12 cellular contexts compared by ENCODE assay signal in genomic region chr4:112956458-112956857, GRCh38.
"Had no signal": no experiment of that assay in that cellular context is flagged by ENCODE, and none has a peak within 500 bp of the region (broad histone marks: within the 10 kb centered on the region; RNA-seq: fewer than 3 reads in every experiment).

No MANE protein-coding gene starts in this region.

- H3K4me3 ChIP-seq: gastrocnemius medialis, lower lobe of right lung, prostate gland, right lobe of liver, spleen had no signal

- H3K4me1 ChIP-seq: gastrocnemius medialis, lower lobe of right lung, prostate gland, right lobe of liver, spleen had no signal

- H3K9me3 ChIP-seq: gastrocnemius medialis, lower lobe of right lung, prostate gland, right lobe of liver, spleen had no signal

- H3K36me3 ChIP-seq: gastrocnemius medialis, lower lobe of right lung, prostate gland, right lobe of liver, spleen had no signal

- DNase-seq: activated CD4-positive, alpha-beta memory T cell treated with anti-CD3 and anti-CD28 coated beads, Interleukin-2, amount 10 ng/mL, durations not matched to agents 7 days and 5 days; activated CD4-positive, alpha-beta T cell treated with anti-CD3 and anti-CD28 coated beads for 1 hour; activated naive CD8-positive, alpha-beta T cell treated with anti-CD3 and anti-CD28 coated beads, Interleukin-2, amount 50 U/mL, for 24 hours; effector CD8-positive, alpha-beta T cell; gastrocnemius medialis; lower lobe of right lung; naive thymus-derived CD4-positive, alpha-beta T cell; right lobe of liver; spleen; stimulated activated CD4-positive, alpha-beta T cell treated with anti-CD3 and anti-CD28 coated beads, Interleukin-1b, Interleukin-23, amount 100 ng/mL, for 48 hours; stimulated activated naive B cell treated with anti-CD40 and anti-IgM and Interleukin-4, amounts not matched to agents 10 μg/mL and 1 μg/mL and 100 μg/mL, for 72 hours had no signal

- H3K27ac ChIP-seq: gastrocnemius medialis, lower lobe of right lung, prostate gland, right lobe of liver, spleen had no signal

- H3K27me3 ChIP-seq: gastrocnemius medialis, right lobe of liver, spleen had no signal
